ENCODE assay signal across 1 cellular context in genomic region chr2:64489081-64489761, GRCh38.
TF ChIP-seq lines count a peak whose summit lies in the region.

No MANE protein-coding gene starts in this region.

TF ChIP-seq in SK-N-SH, 30 proteins besides CTCF, POLR2A, EP300 and RAD21 (continued from another document):
- TF ChIP-seq, protein P1, sequence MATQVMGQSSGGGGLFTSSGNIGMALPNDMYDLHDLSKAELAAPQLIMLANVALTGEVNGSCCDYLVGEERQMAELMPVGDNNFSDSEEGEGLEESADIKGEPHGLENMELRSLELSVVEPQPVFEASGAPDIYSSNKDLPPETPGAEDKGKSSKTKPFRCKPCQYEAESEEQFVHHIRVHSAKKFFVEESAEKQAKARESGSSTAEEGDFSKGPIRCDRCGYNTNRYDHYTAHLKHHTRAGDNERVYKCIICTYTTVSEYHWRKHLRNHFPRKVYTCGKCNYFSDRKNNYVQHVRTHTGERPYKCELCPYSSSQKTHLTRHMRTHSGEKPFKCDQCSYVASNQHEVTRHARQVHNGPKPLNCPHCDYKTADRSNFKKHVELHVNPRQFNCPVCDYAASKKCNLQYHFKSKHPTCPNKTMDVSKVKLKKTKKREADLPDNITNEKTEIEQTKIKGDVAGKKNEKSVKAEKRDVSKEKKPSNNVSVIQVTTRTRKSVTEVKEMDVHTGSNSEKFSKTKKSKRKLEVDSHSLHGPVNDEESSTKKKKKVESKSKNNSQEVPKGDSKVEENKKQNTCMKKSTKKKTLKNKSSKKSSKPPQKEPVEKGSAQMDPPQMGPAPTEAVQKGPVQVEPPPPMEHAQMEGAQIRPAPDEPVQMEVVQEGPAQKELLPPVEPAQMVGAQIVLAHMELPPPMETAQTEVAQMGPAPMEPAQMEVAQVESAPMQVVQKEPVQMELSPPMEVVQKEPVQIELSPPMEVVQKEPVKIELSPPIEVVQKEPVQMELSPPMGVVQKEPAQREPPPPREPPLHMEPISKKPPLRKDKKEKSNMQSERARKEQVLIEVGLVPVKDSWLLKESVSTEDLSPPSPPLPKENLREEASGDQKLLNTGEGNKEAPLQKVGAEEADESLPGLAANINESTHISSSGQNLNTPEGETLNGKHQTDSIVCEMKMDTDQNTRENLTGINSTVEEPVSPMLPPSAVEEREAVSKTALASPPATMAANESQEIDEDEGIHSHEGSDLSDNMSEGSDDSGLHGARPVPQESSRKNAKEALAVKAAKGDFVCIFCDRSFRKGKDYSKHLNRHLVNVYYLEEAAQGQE (IDR thresholded peaks at IDR 0.05; ENCODE audit: low read depth, low read length), result no peak
- TF ChIP-seq GATA2 (CRISPR knock-in tag; IDR thresholded peaks at IDR 0.05) (peak; percentile 83), MEF2A (IDR thresholded peaks at IDR 0.05; ENCODE audit: borderline replicate concordance, low read depth) (no peak), EZH2phosphoT487 (IDR thresholded peaks at IDR 0.05; ENCODE audit: borderline replicate concordance, low read depth) (no peak), PBX3 (IDR thresholded peaks at IDR 0.05) (no peak), CHD2 (IDR thresholded peaks at IDR 0.05; ENCODE audit: low read length, partially characterized antibody) (peak; percentile 56), TAF1 (IDR thresholded peaks at IDR 0.05; ENCODE audit: borderline replicate concordance, low read depth, low read length) (no peak), ELF1 (IDR thresholded peaks at IDR 0.05) (no peak), POLR2AphosphoS5 (IDR thresholded peaks at IDR 0.05; ENCODE audit: low read depth, low read length) (no peak), RXRA (IDR thresholded peaks at IDR 0.05; ENCODE audit: borderline replicate concordance, low read depth) (no peak), RFX5 (IDR thresholded peaks at IDR 0.05; ENCODE audit: low read length) (no peak), RCOR1 (IDR thresholded peaks at IDR 0.05; ENCODE audit: low read length) (peak; percentile 42; the same call in 1 of the 2 replicates), TCF12 (IDR thresholded peaks at IDR 0.05) (0 out of 2 replicates have a peak, but pooled peaks have one; percentile 9), TEAD4 (IDR thresholded peaks at IDR 0.05; ENCODE audit: borderline replicate concordance, insufficient read depth) (no peak), SIN3A (IDR thresholded peaks at IDR 0.05; ENCODE audit: borderline replicate concordance, low read depth, low read length) (no peak)
- TF ChIP-seq, protein P2, sequence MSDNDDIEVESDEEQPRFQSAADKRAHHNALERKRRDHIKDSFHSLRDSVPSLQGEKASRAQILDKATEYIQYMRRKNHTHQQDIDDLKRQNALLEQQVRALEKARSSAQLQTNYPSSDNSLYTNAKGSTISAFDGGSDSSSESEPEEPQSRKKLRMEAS (IDR thresholded peaks at IDR 0.05; ENCODE audit: low read depth), result no peak
- TF ChIP-seq, protein P3, sequence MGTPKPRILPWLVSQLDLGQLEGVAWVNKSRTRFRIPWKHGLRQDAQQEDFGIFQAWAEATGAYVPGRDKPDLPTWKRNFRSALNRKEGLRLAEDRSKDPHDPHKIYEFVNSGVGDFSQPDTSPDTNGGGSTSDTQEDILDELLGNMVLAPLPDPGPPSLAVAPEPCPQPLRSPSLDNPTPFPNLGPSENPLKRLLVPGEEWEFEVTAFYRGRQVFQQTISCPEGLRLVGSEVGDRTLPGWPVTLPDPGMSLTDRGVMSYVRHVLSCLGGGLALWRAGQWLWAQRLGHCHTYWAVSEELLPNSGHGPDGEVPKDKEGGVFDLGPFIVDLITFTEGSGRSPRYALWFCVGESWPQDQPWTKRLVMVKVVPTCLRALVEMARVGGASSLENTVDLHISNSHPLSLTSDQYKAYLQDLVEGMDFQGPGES (IDR thresholded peaks at IDR 0.05; ENCODE audit: low read depth, low read length), result no peak
- TF ChIP-seq, protein P4, sequence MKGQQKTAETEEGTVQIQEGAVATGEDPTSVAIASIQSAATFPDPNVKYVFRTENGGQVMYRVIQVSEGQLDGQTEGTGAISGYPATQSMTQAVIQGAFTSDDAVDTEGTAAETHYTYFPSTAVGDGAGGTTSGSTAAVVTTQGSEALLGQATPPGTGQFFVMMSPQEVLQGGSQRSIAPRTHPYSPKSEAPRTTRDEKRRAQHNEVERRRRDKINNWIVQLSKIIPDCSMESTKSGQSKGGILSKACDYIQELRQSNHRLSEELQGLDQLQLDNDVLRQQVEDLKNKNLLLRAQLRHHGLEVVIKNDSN (IDR thresholded peaks at IDR 0.05; ENCODE audit: borderline replicate concordance, low read depth), result no peak
